Comparison of ENCODE assay signal across 27 cellular contexts in genomic region chr6:149733321-149733720, GRCh38.
"Had no signal": no experiment of that assay in that cellular context is flagged by ENCODE, and none has a peak within 500 bp of the region (broad histone marks: within the 10 kb centered on the region; RNA-seq: fewer than 3 reads in every experiment).

No MANE protein-coding gene starts in this region.

- H3K4me3 ChIP-seq: stomach, suprapubic skin, testis, thoracic aorta, tibial artery, transverse colon, upper lobe of left lung, upper lobe of right lung, uterus, vagina had no signal

- H3K9me3 ChIP-seq: stomach, suprapubic skin, testis, thoracic aorta, tibial artery, transverse colon, upper lobe of left lung, upper lobe of right lung, uterus, vagina had no signal

- H3K27me3 ChIP-seq: stomach, suprapubic skin, testis, tibial artery, transverse colon, upper lobe of left lung, upper lobe of right lung, uterus, vagina had no signal

- H3K27ac ChIP-seq: stomach, suprapubic skin, testis, thoracic aorta, tibial artery, transverse colon, upper lobe of left lung, upper lobe of right lung, uterus, vagina had no signal

- H3K9me3 Mint-ChIP-seq: stimulated activated effector memory CD8-positive, alpha-beta T cell treated with anti-CD3 and anti-CD28 coated beads, Interleukin-12 subunit alpha, Interleukin-12 subunit beta, amount 100 ng/mL, for 72 hours; stimulated activated memory B cell treated with anti-CD40 and anti-IgM and Interleukin-4, amounts not matched to agents 10 μg/mL and 1 μg/mL and 100 μg/mL, for 72 hours; stimulated activated naive B cell treated with anti-CD40 and anti-IgM and Interleukin-4, amounts not matched to agents 10 μg/mL and 1 μg/mL and 100 μg/mL, for 72 hours; stimulated activated naive CD8-positive, alpha-beta T cell treated with anti-CD3 and anti-CD28 coated beads, Interleukin-15, amount 100 ng/mL, for 72 hours; stimulated activated naive CD8-positive, alpha-beta T cell treated with anti-CD3 and anti-CD28 coated beads, Interleukin-15, Interleukin-2, amounts not matched to agents 100 ng/mL and 50 ng/mL, for 24 hours; type B pancreatic cell had no signal

- H3K27me3 Mint-ChIP-seq: stimulated activated memory B cell treated with anti-CD40 and anti-IgM and Interleukin-4, amounts not matched to agents 10 μg/mL and 1 μg/mL and 100 μg/mL, for 72 hours; stimulated activated naive B cell treated with anti-CD40 and anti-IgM and Interleukin-4, amounts not matched to agents 10 μg/mL and 1 μg/mL and 100 μg/mL, for 72 hours; stimulated activated naive CD8-positive, alpha-beta T cell treated with anti-CD3 and anti-CD28 coated beads, Interleukin-15, amount 100 ng/mL, for 72 hours; stimulated activated naive CD8-positive, alpha-beta T cell treated with anti-CD3 and anti-CD28 coated beads, Interleukin-15, Interleukin-2, amounts not matched to agents 100 ng/mL and 50 ng/mL, for 24 hours; type B pancreatic cell had no signal

- H3K4me1 ChIP-seq: suprapubic skin, testis, tibial artery, transverse colon, upper lobe of right lung, uterus, vagina had no signal

- H3K27ac Mint-ChIP-seq: stimulated activated effector memory CD8-positive, alpha-beta T cell treated with anti-CD3 and anti-CD28 coated beads, Interleukin-12 subunit alpha, Interleukin-12 subunit beta, amount 100 ng/mL, for 72 hours; stimulated activated memory B cell treated with anti-CD40 and anti-IgM and Interleukin-4, amounts not matched to agents 10 μg/mL and 1 μg/mL and 100 μg/mL, for 72 hours; stimulated activated naive B cell treated with anti-CD40 and anti-IgM and Interleukin-4, amounts not matched to agents 10 μg/mL and 1 μg/mL and 100 μg/mL, for 72 hours; stimulated activated naive CD8-positive, alpha-beta T cell treated with anti-CD3 and anti-CD28 coated beads, Interleukin-15, amount 100 ng/mL, for 72 hours; type B pancreatic cell had no signal

- H3K36me3 ChIP-seq: uterus had no signal

- H3K4me3 Mint-ChIP-seq: stimulated activated effector memory CD8-positive, alpha-beta T cell treated with anti-CD3 and anti-CD28 coated beads, Interleukin-12 subunit alpha, Interleukin-12 subunit beta, amount 100 ng/mL, for 72 hours; stimulated activated memory B cell treated with anti-CD40 and anti-IgM and Interleukin-4, amounts not matched to agents 10 μg/mL and 1 μg/mL and 100 μg/mL, for 72 hours; stimulated activated naive B cell treated with anti-CD40 and anti-IgM and Interleukin-4, amounts not matched to agents 10 μg/mL and 1 μg/mL and 100 μg/mL, for 72 hours; stimulated activated naive CD8-positive, alpha-beta T cell treated with anti-CD3 and anti-CD28 coated beads, Interleukin-15, amount 100 ng/mL, for 72 hours; stimulated activated naive CD8-positive, alpha-beta T cell treated with anti-CD3 and anti-CD28 coated beads, Interleukin-15, Interleukin-2, amounts not matched to agents 100 ng/mL and 50 ng/mL, for 24 hours; type B pancreatic cell had no signal

- ATAC-seq: stimulated activated effector memory CD8-positive, alpha-beta T cell treated with anti-CD3 and anti-CD28 coated beads, Interleukin-12 subunit alpha, Interleukin-12 subunit beta, amount 100 ng/mL, for 72 hours; stimulated activated memory B cell treated with anti-CD40 and anti-IgM and Interleukin-4, amounts not matched to agents 10 μg/mL and 1 μg/mL and 100 μg/mL, for 72 hours; stimulated activated naive B cell treated with anti-CD40 and anti-IgM and Interleukin-4, amounts not matched to agents 10 μg/mL and 1 μg/mL and 100 μg/mL, for 72 hours; stimulated activated naive CD8-positive, alpha-beta T cell treated with anti-CD3 and anti-CD28 coated beads, Interleukin-15, amount 100 ng/mL, for 72 hours; stimulated activated naive CD8-positive, alpha-beta T cell treated with anti-CD3 and anti-CD28 coated beads, Interleukin-15, Interleukin-2, amounts not matched to agents 100 U/mL and 50 U/mL, for 24 hours; upper lobe of right lung had no signal

- DNase-seq: stimulated activated CD4-positive, alpha-beta T cell treated with anti-CD3 and anti-CD28 coated beads, Interleukin-2, amount 100 ng/mL, for 24 hours; stimulated activated CD4-positive, alpha-beta T cell treated with anti-CD3 and anti-CD28 coated beads, Interleukin-2, amount 100 ng/mL, for 48 hours; stimulated activated CD4-positive, alpha-beta T cell treated with anti-CD3 and anti-CD28 coated beads, Interleukin-4, amount 100 ng/mL, for 1 hour; stimulated activated CD4-positive, alpha-beta T cell treated with anti-CD3 and anti-CD28 coated beads, Interleukin-4, amount 100 ng/mL, for 24 hours; stimulated activated CD4-positive, alpha-beta T cell treated with anti-CD3 and anti-CD28 coated beads, Interleukin-4, amount 100 ng/mL, for 4 hours; stimulated activated CD8-positive, alpha-beta memory T cell treated with anti-CD3 and anti-CD28 coated beads, Interleukin-4, amount 100 ng/mL, for 48 hours; stimulated activated naive B cell treated with anti-CD40 and anti-IgM and Interleukin-4, amounts not matched to agents 10 μg/mL and 1 μg/mL and 100 μg/mL, for 72 hours; stimulated activated naive CD4-positive, alpha-beta T cell; stimulated activated naive CD4-positive, alpha-beta T cell treated with Interleukin-2 at 50 U/mL for 16 hours; stimulated activated naive CD8-positive, alpha-beta T cell treated with anti-CD3 and anti-CD28 coated beads, Interleukin-15, amount 100 ng/mL, for 72 hours; stimulated activated naive CD8-positive, alpha-beta T cell treated with anti-CD3 and anti-CD28 coated beads, Interleukin-15, Interleukin-2, amounts not matched to agents 100 U/mL and 50 U/mL, for 24 hours; substantia nigra; testis; tibial artery; transverse colon; trophoblast cell; upper lobe of left lung; upper lobe of right lung; uterus had no signal
